Comparison of ENCODE assay signal across 10 cellular contexts in genomic region chr4:40515037-40515397, GRCh38.
DNase-seq lines count a peak whose midpoint lies in the region; ATAC-seq and TF ChIP-seq lines count a peak whose summit lies in the region.
"Had no signal": no experiment of that assay in that cellular context is flagged by ENCODE, and none has a peak within 500 bp of the region (broad histone marks: within the 10 kb centered on the region; RNA-seq: fewer than 3 reads in every experiment).

No MANE protein-coding gene starts in this region.

- H3K4me3 ChIP-seq in GM23248, result no peak overlapping the region
- peak overlapping the region; percentile 57 for H3K4me3 ChIP-seq in hepatocyte
- peak overlapping the region; percentile 39 for H3K4me3 ChIP-seq in retinal pigment epithelial cell (ENCODE audit: low read length)
- H3K4me3 ChIP-seq in left ventricle myocardium inferior, result no peak overlapping the region
- H3K4me3 ChIP-seq: esophagus muscularis mucosa had no signal

- H3K4me1 ChIP-seq in GM23248 (ENCODE audit: insufficient read depth) (peaks cover 10% of the 10 kb centered on the region; the same call in 1 of the 2 replicates), hepatocyte (ENCODE audit: insufficient read depth) (peaks cover 6% of the 10 kb centered on the region), left ventricle myocardium inferior (no peaks in the 10 kb centered on the region)
- H3K4me1 ChIP-seq: esophagus muscularis mucosa had no signal

- no peaks in the 10 kb centered on the region for H3K9me3 ChIP-seq in GM23248 (ENCODE audit: low read depth)
- H3K9me3 ChIP-seq in hepatocyte (ENCODE audit: low read depth), result no peaks in the 10 kb centered on the region
- no peaks in the 10 kb centered on the region for H3K9me3 ChIP-seq in left ventricle myocardium inferior (replicated peaks)
- H3K9me3 ChIP-seq: esophagus muscularis mucosa had no signal

- no peak for TF ChIP-seq CTCF in hepatocyte (IDR thresholded peaks at IDR 0.05; ENCODE audit: poor library complexity)
- TF ChIP-seq CTCF in retinal pigment epithelial cell (conservative IDR thresholded peaks at IDR 0.05; ENCODE audit: low read depth, low read length), result no peak
- TF ChIP-seq CTCF in left ventricle myocardium inferior (IDR thresholded peaks at IDR 0.05; ENCODE audit: borderline replicate concordance), result no peak

- no peak overlapping the region for H2AFZ ChIP-seq in GM23248
- no peak overlapping the region for H2AFZ ChIP-seq in hepatocyte

- H3K36me3 ChIP-seq in GM23248 (ENCODE audit: low read depth), result no peaks in the 10 kb centered on the region
- H3K36me3 ChIP-seq in hepatocyte (replicated peaks; ENCODE audit: insufficient read depth, low read depth), result no peaks in the 10 kb centered on the region
- H3K36me3 ChIP-seq in left ventricle myocardium inferior, result no peaks in the 10 kb centered on the region
- H3K36me3 ChIP-seq: esophagus muscularis mucosa had no signal

- no peaks in the 10 kb centered on the region for H3F3A ChIP-seq in GM23248 (ENCODE audit: insufficient read depth)

- DNase-seq in GM23248 (peak; percentile 11), SW480 (ENCODE audit: low spot score) (peak; percentile 28), hepatocyte (ENCODE audit: low spot score) (peak; percentile 42), retinal pigment epithelial cell (ENCODE audit: low read depth) (no peak), substantia nigra (lab: John Stamatoyannopoulos, UW) (no peak), left ventricle myocardium inferior (no peak)
- no peak for DNase-seq in stimulated activated CD8-positive, alpha-beta memory T cell treated with anti-CD3 and anti-CD28 coated beads, Interleukin-4, amount 100 ng/mL, for 48 hours
- DNase-seq: activated naive CD8-positive, alpha-beta T cell treated with anti-CD3 and anti-CD28 coated beads, Interleukin-2, amount 10 ng/mL, durations not matched to agents 7 days and 5 days had no signal

- H3K9me2 ChIP-seq in GM23248 (ENCODE audit: insufficient read depth), result no peaks in the 10 kb centered on the region
- no peaks in the 10 kb centered on the region for H3K9me2 ChIP-seq in hepatocyte (replicated peaks; ENCODE audit: insufficient read depth)

- H3K79me2 ChIP-seq in GM23248 (ENCODE audit: insufficient read depth) (no peaks in the 10 kb centered on the region), hepatocyte (peaks cover 63% of the 10 kb centered on the region)

- H3K4me2 ChIP-seq in GM23248 (ENCODE audit: unreplicated experiment), result no peak overlapping the region
- H3K4me2 ChIP-seq in hepatocyte, result peak overlapping the region; percentile 71

- 88 to 95% methylated on average over 2 of the region's 2 CpGs for WGBS in GM23248 (ENCODE audit: low coverage in 1 of 2, low lambda C conversion rate in 2 of 2, missing lambda C conversion rate in 2 of 2), 2 experiments
- 67% methylated on average over 2 of the region's 2 CpGs for WGBS in hepatocyte (ENCODE audit: low lambda C conversion rate, missing lambda C conversion rate)

- in situ Hi-C loops in GM23248 (cut with MboI), result no loop called here

- no peak overlapping the region for H3K9ac ChIP-seq in GM23248

- no peaks in the 10 kb centered on the region for H3K27me3 ChIP-seq in GM23248 (replicated peaks; ENCODE audit: insufficient read depth)
- H3K27me3 ChIP-seq in hepatocyte, result no peaks in the 10 kb centered on the region
- H3K27me3 ChIP-seq in left ventricle myocardium inferior (ENCODE audit: low read depth), result peaks cover 7% of the 10 kb centered on the region
- H3K27me3 ChIP-seq: esophagus muscularis mucosa had no signal

- no peak for ATAC-seq in HG03025 (IDR thresholded peaks at IDR 0.05; ENCODE audit: low FRiP score, unreplicated experiment)

- H3K27ac ChIP-seq in GM23248 (no peak overlapping the region), hepatocyte (peak overlapping the region; percentile 95), substantia nigra (ENCODE audit: low read depth, low read length, poor library complexity, severe bottlenecking) (no peak overlapping the region), left ventricle myocardium inferior (replicated peaks) (no peak overlapping the region)
- H3K27ac ChIP-seq: esophagus muscularis mucosa had no signal

- H4K20me1 ChIP-seq in GM23248 (ENCODE audit: insufficient read depth) (no peaks in the 10 kb centered on the region), hepatocyte (ENCODE audit: insufficient read depth, poor library complexity, severe bottlenecking) (peaks cover 9% of the 10 kb centered on the region)

- intact Hi-C loops in left ventricle myocardium inferior (cut with micrococcal nuclease), result no loop called here

Comparison
In these comparisons a context has a peak if more than half of its experiments do, and no peak if none do; other contexts are left out.
1. DNase-seq: peak in GM23248 (single experiment), SW480 (single experiment) and hepatocyte (single experiment); none in retinal pigment epithelial cell (single experiment), substantia nigra (0 of 49), left ventricle myocardium inferior (single experiment) and stimulated activated CD8-positive, alpha-beta memory T cell treated with anti-CD3 and anti-CD28 coated beads, Interleukin-4, amount 100 ng/mL, for 48 hours (single experiment).
2. H3K4me3 ChIP-seq: peak in hepatocyte (single experiment) and retinal pigment epithelial cell (single experiment); none in GM23248 (single experiment) and left ventricle myocardium inferior (single experiment).